In the genomic region with DNA sequence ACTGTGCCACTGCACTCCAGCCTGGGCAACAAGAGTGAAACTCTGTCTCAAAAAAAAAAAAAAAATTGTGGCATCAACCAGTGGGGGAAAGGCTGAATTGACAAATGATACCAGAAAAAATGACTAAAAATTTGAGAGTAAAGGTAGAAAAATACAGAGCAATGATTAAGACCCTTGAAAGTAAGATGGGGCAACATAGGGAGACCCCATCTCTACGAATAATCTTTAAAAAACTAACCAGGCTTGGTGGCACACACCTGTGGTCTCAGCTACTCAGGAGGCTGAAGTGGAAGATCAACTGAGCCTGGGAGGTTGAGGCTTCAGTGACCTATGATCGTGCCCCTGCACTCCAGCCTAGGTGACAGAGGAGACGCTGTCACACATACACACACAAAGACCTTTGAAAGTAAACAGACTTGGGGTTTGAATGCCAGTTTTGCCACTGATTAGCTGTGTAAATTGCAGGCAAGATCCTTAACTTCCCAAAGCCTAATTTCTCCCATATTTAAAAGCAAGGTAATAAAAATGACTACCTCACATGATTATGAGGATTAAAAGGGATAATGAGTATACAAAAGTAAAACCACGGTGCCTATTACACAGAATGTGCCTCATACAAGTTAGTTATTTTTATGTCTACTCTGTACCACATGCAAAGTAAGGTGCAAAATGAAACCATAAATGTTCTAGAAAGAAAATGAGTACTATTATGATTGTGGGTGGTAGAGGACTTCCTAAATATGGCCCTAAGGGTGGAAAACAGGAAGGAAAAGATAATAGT, we compare ENCODE assay signal across 10 cellular contexts. TPM values are rescaled to one million over a fixed set of nuclear protein-coding genes. Genes with fewer than 3 reads are reported as not detected.
DNase-seq lines count a peak whose midpoint lies in the region; ATAC-seq and TF ChIP-seq lines count a peak whose summit lies in the region.
"Had no signal": no experiment of that assay in that cellular context is flagged by ENCODE, and none has a peak within 500 bp of the region (broad histone marks: within the 10 kb centered on the region; RNA-seq: fewer than 3 reads in every experiment).

No MANE protein-coding gene starts in this region.

- TF ChIP-seq CTCF in GM10266 (IDR thresholded peaks at IDR 0.05; ENCODE audit: control insufficient read depth, insufficient read depth, low read depth, missing control alignments) (no peak), activated B cell treated with CpG ODN at 0.5 μM for 24 hours (IDR thresholded peaks at IDR 0.05) (no peak)

- POLR2A ChIA-PET in activated B cell treated with CpG ODN at 0.5 μM for 24 hours (lab: Charles Lee), result interaction anchor here (1.2 kb wide), 1 partner anchor 60 kb away, joined by 5 read pairs; the partner anchor contains the start of gene METTL16

- no peaks in the 10 kb centered on the region for H3K36me3 Mint-ChIP-seq in activated B cell treated with CpG ODN at 0.5 μM for 24 hours (ENCODE audit: low read depth)

- ATAC-seq in GM19328 (IDR thresholded peaks at IDR 0.05; ENCODE audit: unreplicated experiment), result peak; percentile 69
- peak; percentile 89 for ATAC-seq in HG02973 (IDR thresholded peaks at IDR 0.05; ENCODE audit: unreplicated experiment)
- ATAC-seq in activated B cell treated with CpG ODN at 0.5 μM for 24 hours (ENCODE audit: low read depth), result peak; percentile 82

- intact Hi-C loops in activated B cell treated with CpG ODN at 0.5 μM for 24 hours (cut with micrococcal nuclease) (no loop called here), cardiac septum (cut with DNase I) (no loop called here)

- in situ Hi-C loops in KBM-7 (cut with MboI; ENCODE audit: low pct_unique_long_range_greater_than_20kb, low sequenced_read_pairs), result no loop called here

- H3K27me3 Mint-ChIP-seq in activated B cell treated with CpG ODN at 0.5 μM for 24 hours, result peaks cover 3% of the 10 kb centered on the region

- H3K27ac Mint-ChIP-seq in activated B cell treated with CpG ODN at 0.5 μM for 24 hours, result peak overlapping the region; percentile 78

- peak overlapping the region; percentile 74 for H3K4me3 Mint-ChIP-seq in activated B cell treated with CpG ODN at 0.5 μM for 24 hours

- no peaks in the 10 kb centered on the region for H3K9me3 Mint-ChIP-seq in activated B cell treated with CpG ODN at 0.5 μM for 24 hours

- DNase-seq in GM10266 (ENCODE audit: extremely low spot score) (peak; percentile 66), activated B cell treated with CpG ODN at 0.5 μM for 24 hours (no peak), cerebellar cortex (ENCODE audit: low spot score) (no peak), nucleus accumbens (lab: John Stamatoyannopoulos, UW) (no peak), KBM-7 (no peak), cardiac septum (ENCODE audit: low spot score) (no peak)
- DNase-seq: Caco-2, cerebellar nuclear complex had no signal

- CTCF ChIA-PET in activated B cell treated with CpG ODN at 0.5 μM for 24 hours (lab: Charles Lee), result no interaction called here

- peaks cover 14% of the 10 kb centered on the region for H3K4me1 Mint-ChIP-seq in activated B cell treated with CpG ODN at 0.5 μM for 24 hours

RNA-seq across cellular contexts. Expression of gene PAFAH1B1, which starts 21.7 kb away (rescaled TPM):
- total RNA-seq in activated B cell treated with CpG ODN at 0.5 μM for 24 hours (134 and 138 TPM in 2 replicates), cardiac septum (142 TPM)
